Comparison of ENCODE assay signal across 17 cellular contexts in the genomic region with DNA sequence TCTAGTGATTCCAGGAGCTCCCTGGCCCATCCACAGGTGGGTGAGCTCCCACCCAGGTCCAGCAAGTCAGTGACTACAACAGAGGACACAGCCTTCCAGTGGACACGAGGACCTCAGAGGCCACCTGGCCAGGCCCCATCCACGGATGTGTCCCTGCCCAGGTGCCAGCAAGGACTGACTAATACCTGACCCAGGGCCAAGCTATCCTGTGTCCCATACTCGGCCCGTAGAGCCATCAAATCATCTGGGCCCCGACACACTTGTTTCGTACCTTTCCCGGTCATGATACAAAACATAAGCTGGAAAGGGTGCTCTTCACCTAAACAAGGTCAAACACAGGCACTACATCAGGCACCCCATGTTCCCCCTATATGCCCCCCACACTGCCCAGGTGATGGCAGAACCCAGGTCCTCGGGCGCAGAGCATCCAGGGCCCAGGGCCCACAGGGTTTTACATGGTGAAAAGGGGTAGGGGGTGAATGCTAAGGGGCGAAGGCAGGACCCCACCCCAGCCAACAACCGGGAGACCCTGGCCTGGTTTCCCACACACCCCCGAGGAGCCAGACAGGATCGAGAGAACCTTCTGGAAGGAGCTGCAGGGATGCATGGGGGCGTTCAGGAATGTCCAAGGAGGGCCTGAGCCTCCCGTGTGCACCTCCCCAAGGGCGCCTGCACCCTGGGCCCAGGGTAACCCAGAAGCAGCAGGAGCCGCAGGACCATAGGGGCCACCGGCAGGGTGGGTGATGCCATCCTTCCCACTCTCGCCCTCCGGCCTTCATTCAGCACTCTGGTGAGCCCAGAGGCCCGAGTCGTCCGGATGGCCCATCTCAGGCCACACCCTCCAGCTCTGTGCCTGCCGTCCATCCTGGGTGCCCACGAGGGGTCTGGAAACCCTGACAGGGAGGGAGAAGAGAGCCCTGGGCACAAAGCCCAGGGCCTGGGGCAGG.
DNase-seq lines count a peak whose midpoint lies in the region; TF ChIP-seq lines count a peak whose summit lies in the region.
"Had no signal": no experiment of that assay in that cellular context is flagged by ENCODE, and none has a peak within 500 bp of the region (broad histone marks: within the 10 kb centered on the region; RNA-seq: fewer than 3 reads in every experiment).

No MANE protein-coding gene starts in this region.

- no peaks in the 10 kb centered on the region for H3K9me3 ChIP-seq in BLaER1 treated with 17β-estradiol and CSF1 and Interleukin-3, amounts not matched to agents 10 nM and 100 nM (replicated peaks in 1 of 11)
- H3K9me3 ChIP-seq in adrenal gland (replicated peaks in 1 of 3) = no peaks in the 10 kb centered on the region
- H3K9me3 ChIP-seq in skeletal muscle tissue (ENCODE audit: control insufficient read depth in 3 of 3, low read length in 3 of 3) = no peaks in the 10 kb centered on the region
- H3K9me3 ChIP-seq in HAP-1 = no peaks in the 10 kb centered on the region
- H3K9me3 ChIP-seq: breast epithelium, Caco-2, pancreas had no signal

- in situ Hi-C loops in HAP-1 (cut with MboI; ENCODE audit: low sequenced_read_pairs) = no loop called here

- H3K4me3 ChIP-seq in BLaER1 treated with 17β-estradiol and CSF1 and Interleukin-3, amounts not matched to agents 10 nM and 100 nM = no peak overlapping the region
- H3K4me3 ChIP-seq in adrenal gland (no peak overlapping the region), skeletal muscle tissue (ENCODE audit: low read length in 3 of 3) (peak overlapping the region; percentile 90 to 91 (median 91)), HAP-1 (no peak overlapping the region)
- H3K4me3 ChIP-seq: GM23248, pancreas had no signal

- H4K20me1 ChIP-seq in BLaER1 treated with 17β-estradiol and CSF1 and Interleukin-3, amounts not matched to agents 10 nM and 100 nM = peaks cover 45 to 100% (median 95%) of the 10 kb centered on the region in 11 experiments

- peak in 4 of 7 donors; percentile 5 to 57 (median 14) for DNase-seq in adrenal gland
- DNase-seq in mesenteric fat pad (ENCODE audit: low spot score) = peak; percentile 89
- DNase-seq in putamen (ENCODE audit: low spot score) = no peak
- no peak for DNase-seq in HAP-1 (ENCODE audit: low spot score in 2 of 2)
- DNase-seq in NCI-H2107 (lab: John Stamatoyannopoulos, UW) = no peak
- DNase-seq in substantia nigra (lab: John Stamatoyannopoulos, UW) = no peak
- DNase-seq: activated CD4-positive, alpha-beta T cell treated with anti-CD3 and anti-CD28 coated beads for 48 hours; Caco-2; GM23248; NCI-H1694 treated with DMSO at 0.1 percent for 48 hours; SIG-M5; stimulated activated naive CD4-positive, alpha-beta T cell treated with Interleukin-2 at 50 U/mL for 16 hours; T-helper 2 cell had no signal

- peak overlapping the region in 9 of 11 experiments; percentile 78 to 97 (median 89); a peak in 15 of 22 replicates for H3K4me2 ChIP-seq in BLaER1 treated with 17β-estradiol and CSF1 and Interleukin-3, amounts not matched to agents 10 nM and 100 nM

- intact Hi-C loops in adrenal gland (cut with DNase I) = loop anchor here in 1 of 2 donors (10.0 kb wide), 1 partner anchor 88 kb away; no protein-coding TSS in a partner anchor

- WGBS in adrenal gland, 4 donors = 76 to 88% (median 86%) methylated on average over 8 to 25 of the region's 25 CpGs

- peak overlapping the region in 4 of 11 experiments; percentile 31 to 76 (median 59); a peak in 5 of 22 replicates for H3K27ac ChIP-seq in BLaER1 treated with 17β-estradiol and CSF1 and Interleukin-3, amounts not matched to agents 10 nM and 100 nM
- H3K27ac ChIP-seq in adrenal gland (peak overlapping the region in 1 of 5 donors; percentile 86), skeletal muscle tissue (ENCODE audit: low read depth, low read length) (peak overlapping the region; percentile 98), substantia nigra (ENCODE audit: low read depth, low read length, poor library complexity, severe bottlenecking) (no peak overlapping the region)
- H3K27ac ChIP-seq: breast epithelium, GM23248, pancreas had no signal

- H3K36me3 ChIP-seq in BLaER1 treated with 17β-estradiol and CSF1 and Interleukin-3, amounts not matched to agents 10 nM and 100 nM = peaks cover 0 to 8% (median 0%) of the 10 kb centered on the region in 11 experiments; a peak in 2 of 22 replicates
- H3K36me3 ChIP-seq in adrenal gland (replicated peaks in 1 of 2) (no peaks in the 10 kb centered on the region), skeletal muscle tissue (ENCODE audit: control insufficient read depth in 3 of 3, insufficient read depth in 3 of 3, low read length in 3 of 3) (peaks cover 0 to 18% (median 3%) of the 10 kb centered on the region in 3 donors), HAP-1 (replicated peaks) (no peaks in the 10 kb centered on the region)
- H3K36me3 ChIP-seq: breast epithelium, pancreas had no signal

- TF ChIP-seq POLR2A in adrenal gland (IDR thresholded peaks at IDR 0.05) = no peak

- peaks cover 0 to 3% (median 0%) of the 10 kb centered on the region in 11 experiments; a peak in 1 of 22 replicates for H3K27me3 ChIP-seq in BLaER1 treated with 17β-estradiol and CSF1 and Interleukin-3, amounts not matched to agents 10 nM and 100 nM
- H3K27me3 ChIP-seq in adrenal gland (no peaks in the 10 kb centered on the region), skeletal muscle tissue (ENCODE audit: control insufficient read depth in 3 of 3, insufficient read depth in 3 of 3, low read length in 3 of 3) (no peaks in the 10 kb centered on the region), HAP-1 (ENCODE audit: low read depth) (no peaks in the 10 kb centered on the region)
- H3K27me3 ChIP-seq: breast epithelium, pancreas had no signal

- H3K4me1 ChIP-seq in BLaER1 treated with 17β-estradiol and CSF1 and Interleukin-3, amounts not matched to agents 10 nM and 100 nM = peaks cover 67 to 100% (median 100%) of the 10 kb centered on the region in 10 experiments
- peaks cover 35 to 91% of the 10 kb centered on the region in 2 donors for H3K4me1 ChIP-seq in adrenal gland (replicated peaks in 1 of 2)
- peaks cover 83 to 96% (median 86%) of the 10 kb centered on the region in 3 donors for H3K4me1 ChIP-seq in skeletal muscle tissue (ENCODE audit: control insufficient read depth in 3 of 3, insufficient read depth in 3 of 3, low read length in 3 of 3)
- no peaks in the 10 kb centered on the region for H3K4me1 ChIP-seq in HAP-1

- no peak for TF ChIP-seq CTCF in adrenal gland (IDR thresholded peaks at IDR 0.05)

- peak overlapping the region in 4 of 11 experiments; percentile 5 to 74 (median 34); a peak in 4 of 22 replicates for H3K9ac ChIP-seq in BLaER1 treated with 17β-estradiol and CSF1 and Interleukin-3, amounts not matched to agents 10 nM and 100 nM
- H3K9ac ChIP-seq in skeletal muscle tissue (ENCODE audit: low read depth in 1 of 3, low read length in 3 of 3) = peak overlapping the region; percentile 94 to 97 (median 95)
- H3K9ac ChIP-seq: GM23248 had no signal

Comparison
In these comparisons a context has a peak if more than half of its experiments do, and no peak if none do; other contexts are left out.
1. H3K4me3 ChIP-seq: peak in skeletal muscle tissue (3 of 3); none in BLaER1 treated with 17β-estradiol and CSF1 and Interleukin-3, amounts not matched to agents 10 nM and 100 nM (0 of 10), adrenal gland (0 of 4) and HAP-1 (single experiment).
2. DNase-seq: peak in adrenal gland (4 of 7) and mesenteric fat pad (single experiment); none in putamen (single experiment), HAP-1 (0 of 2), NCI-H2107 (single experiment) and substantia nigra (0 of 49).